In genomic region chr10:96053985-96054384, GRCh38 we compare ENCODE assay signal across 25 cellular contexts.
"Had no signal": no experiment of that assay in that cellular context is flagged by ENCODE, and none has a peak within 500 bp of the region (broad histone marks: within the 10 kb centered on the region; RNA-seq: fewer than 3 reads in every experiment).

No MANE protein-coding gene starts in this region.

- ATAC-seq: activated CD8-positive, alpha-beta T cell treated with anti-CD3 and anti-CD28 coated beads, Interleukin-2, amount 10 ng/mL, durations not matched to agents 7 days and 5 days; K562; Panc1; Right ventricle myocardium inferior; WTC11 had no signal

- H3K4me3 Mint-ChIP-seq: activated CD8-positive, alpha-beta T cell treated with anti-CD3 and anti-CD28 coated beads, Interleukin-2, amount 10 ng/mL, durations not matched to agents 7 days and 5 days; activated naive CD8-positive, alpha-beta T cell treated with anti-CD3 and anti-CD28 coated beads, Interleukin-2, amount 10 ng/mL, durations not matched to agents 7 days and 5 days; WTC11 had no signal

- H3K9me3 Mint-ChIP-seq: activated naive CD8-positive, alpha-beta T cell treated with anti-CD3 and anti-CD28 coated beads, Interleukin-2, amount 10 ng/mL, durations not matched to agents 7 days and 5 days; WTC11 had no signal

- H3K27me3 Mint-ChIP-seq: activated naive CD8-positive, alpha-beta T cell treated with anti-CD3 and anti-CD28 coated beads, Interleukin-2, amount 10 ng/mL, durations not matched to agents 7 days and 5 days had no signal

- H3K27ac Mint-ChIP-seq: activated CD8-positive, alpha-beta T cell treated with anti-CD3 and anti-CD28 coated beads, Interleukin-2, amount 10 ng/mL, durations not matched to agents 7 days and 5 days; activated naive CD8-positive, alpha-beta T cell treated with anti-CD3 and anti-CD28 coated beads, Interleukin-2, amount 10 ng/mL, durations not matched to agents 7 days and 5 days; WTC11 had no signal

- DNase-seq: activated CD4-positive, alpha-beta T cell treated with anti-CD3 and anti-CD28 coated beads for 48 hours; activated CD4-positive, alpha-beta T cell treated with anti-CD3 and anti-CD28 coated beads, Interleukin-2, amount 50 U/mL, for 4 hours; activated CD4-positive, CD25-positive, alpha-beta regulatory T cell treated with anti-CD3 and anti-CD28 coated beads, Interleukin-2, amount 50 U/mL, for 72 hours; activated CD8-positive, alpha-beta memory T cell treated with anti-CD3 and anti-CD28 coated beads, Interleukin-2, amount 50 U/mL, for 48 hours; activated CD8-positive, alpha-beta T cell treated with anti-CD3 and anti-CD28 coated beads, Interleukin-2, amount 10 ng/mL, durations not matched to agents 7 days and 5 days; activated naive CD4-positive, alpha-beta T cell treated with anti-CD3 and anti-CD28 coated beads, Interleukin-2, amount 50 U/mL, for 16 hours; activated naive CD8-positive, alpha-beta T cell treated with anti-CD3 and anti-CD28 coated beads, Interleukin-2, amount 10 ng/mL, durations not matched to agents 7 days and 5 days; activated T-cell treated with anti-CD3 and anti-CD28 coated beads, Interleukin-2, amount 50 U/mL, for 1 hour; Karpas-422; MM.1S; NCI-H1105 treated with DMSO at 0.1 percent for 48 hours; NCI-H1436 treated with DMSO at 0.1 percent for 48 hours; NCI-H187; NCI-H2081 treated with DMSO at 0.1 percent for 48 hours; NCI-H510A treated with DMSO at 0.1 percent for 48 hours; NCI-H69; NK-92 treated with Interleukin-12 subunit alpha and Interleukin-12 subunit beta, amount 100 ng/mL, for 24 hours; OCI-M1; RPMI8226; SK-N-SH; T-helper 1 cell had no signal
